In the genomic region with DNA sequence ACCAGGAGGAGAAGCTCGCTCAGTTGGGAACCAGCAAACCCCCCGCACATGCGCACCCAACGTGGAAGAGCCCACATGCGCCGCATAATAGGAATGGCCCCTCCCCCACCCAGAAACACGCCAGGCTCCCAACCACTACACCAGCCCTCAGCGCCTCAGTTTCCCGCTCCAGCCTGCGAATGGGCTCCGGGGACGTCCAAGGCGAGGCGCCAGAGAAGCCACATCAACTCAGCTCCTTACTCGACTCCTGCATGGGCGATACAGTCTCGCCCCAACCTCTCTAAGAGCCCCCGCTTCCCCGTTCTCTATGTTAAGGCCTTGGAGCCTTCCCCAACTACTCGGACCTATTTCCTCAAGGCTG, we compare ENCODE assay signal across 1 cellular context.
TF ChIP-seq lines count a peak whose summit lies in the region.

No MANE protein-coding gene starts in this region.

TF ChIP-seq in K562, 482 proteins besides CTCF, POLR2A, EP300 and RAD21 (continued from another document and continues in another):
- TF ChIP-seq, protein P1, sequence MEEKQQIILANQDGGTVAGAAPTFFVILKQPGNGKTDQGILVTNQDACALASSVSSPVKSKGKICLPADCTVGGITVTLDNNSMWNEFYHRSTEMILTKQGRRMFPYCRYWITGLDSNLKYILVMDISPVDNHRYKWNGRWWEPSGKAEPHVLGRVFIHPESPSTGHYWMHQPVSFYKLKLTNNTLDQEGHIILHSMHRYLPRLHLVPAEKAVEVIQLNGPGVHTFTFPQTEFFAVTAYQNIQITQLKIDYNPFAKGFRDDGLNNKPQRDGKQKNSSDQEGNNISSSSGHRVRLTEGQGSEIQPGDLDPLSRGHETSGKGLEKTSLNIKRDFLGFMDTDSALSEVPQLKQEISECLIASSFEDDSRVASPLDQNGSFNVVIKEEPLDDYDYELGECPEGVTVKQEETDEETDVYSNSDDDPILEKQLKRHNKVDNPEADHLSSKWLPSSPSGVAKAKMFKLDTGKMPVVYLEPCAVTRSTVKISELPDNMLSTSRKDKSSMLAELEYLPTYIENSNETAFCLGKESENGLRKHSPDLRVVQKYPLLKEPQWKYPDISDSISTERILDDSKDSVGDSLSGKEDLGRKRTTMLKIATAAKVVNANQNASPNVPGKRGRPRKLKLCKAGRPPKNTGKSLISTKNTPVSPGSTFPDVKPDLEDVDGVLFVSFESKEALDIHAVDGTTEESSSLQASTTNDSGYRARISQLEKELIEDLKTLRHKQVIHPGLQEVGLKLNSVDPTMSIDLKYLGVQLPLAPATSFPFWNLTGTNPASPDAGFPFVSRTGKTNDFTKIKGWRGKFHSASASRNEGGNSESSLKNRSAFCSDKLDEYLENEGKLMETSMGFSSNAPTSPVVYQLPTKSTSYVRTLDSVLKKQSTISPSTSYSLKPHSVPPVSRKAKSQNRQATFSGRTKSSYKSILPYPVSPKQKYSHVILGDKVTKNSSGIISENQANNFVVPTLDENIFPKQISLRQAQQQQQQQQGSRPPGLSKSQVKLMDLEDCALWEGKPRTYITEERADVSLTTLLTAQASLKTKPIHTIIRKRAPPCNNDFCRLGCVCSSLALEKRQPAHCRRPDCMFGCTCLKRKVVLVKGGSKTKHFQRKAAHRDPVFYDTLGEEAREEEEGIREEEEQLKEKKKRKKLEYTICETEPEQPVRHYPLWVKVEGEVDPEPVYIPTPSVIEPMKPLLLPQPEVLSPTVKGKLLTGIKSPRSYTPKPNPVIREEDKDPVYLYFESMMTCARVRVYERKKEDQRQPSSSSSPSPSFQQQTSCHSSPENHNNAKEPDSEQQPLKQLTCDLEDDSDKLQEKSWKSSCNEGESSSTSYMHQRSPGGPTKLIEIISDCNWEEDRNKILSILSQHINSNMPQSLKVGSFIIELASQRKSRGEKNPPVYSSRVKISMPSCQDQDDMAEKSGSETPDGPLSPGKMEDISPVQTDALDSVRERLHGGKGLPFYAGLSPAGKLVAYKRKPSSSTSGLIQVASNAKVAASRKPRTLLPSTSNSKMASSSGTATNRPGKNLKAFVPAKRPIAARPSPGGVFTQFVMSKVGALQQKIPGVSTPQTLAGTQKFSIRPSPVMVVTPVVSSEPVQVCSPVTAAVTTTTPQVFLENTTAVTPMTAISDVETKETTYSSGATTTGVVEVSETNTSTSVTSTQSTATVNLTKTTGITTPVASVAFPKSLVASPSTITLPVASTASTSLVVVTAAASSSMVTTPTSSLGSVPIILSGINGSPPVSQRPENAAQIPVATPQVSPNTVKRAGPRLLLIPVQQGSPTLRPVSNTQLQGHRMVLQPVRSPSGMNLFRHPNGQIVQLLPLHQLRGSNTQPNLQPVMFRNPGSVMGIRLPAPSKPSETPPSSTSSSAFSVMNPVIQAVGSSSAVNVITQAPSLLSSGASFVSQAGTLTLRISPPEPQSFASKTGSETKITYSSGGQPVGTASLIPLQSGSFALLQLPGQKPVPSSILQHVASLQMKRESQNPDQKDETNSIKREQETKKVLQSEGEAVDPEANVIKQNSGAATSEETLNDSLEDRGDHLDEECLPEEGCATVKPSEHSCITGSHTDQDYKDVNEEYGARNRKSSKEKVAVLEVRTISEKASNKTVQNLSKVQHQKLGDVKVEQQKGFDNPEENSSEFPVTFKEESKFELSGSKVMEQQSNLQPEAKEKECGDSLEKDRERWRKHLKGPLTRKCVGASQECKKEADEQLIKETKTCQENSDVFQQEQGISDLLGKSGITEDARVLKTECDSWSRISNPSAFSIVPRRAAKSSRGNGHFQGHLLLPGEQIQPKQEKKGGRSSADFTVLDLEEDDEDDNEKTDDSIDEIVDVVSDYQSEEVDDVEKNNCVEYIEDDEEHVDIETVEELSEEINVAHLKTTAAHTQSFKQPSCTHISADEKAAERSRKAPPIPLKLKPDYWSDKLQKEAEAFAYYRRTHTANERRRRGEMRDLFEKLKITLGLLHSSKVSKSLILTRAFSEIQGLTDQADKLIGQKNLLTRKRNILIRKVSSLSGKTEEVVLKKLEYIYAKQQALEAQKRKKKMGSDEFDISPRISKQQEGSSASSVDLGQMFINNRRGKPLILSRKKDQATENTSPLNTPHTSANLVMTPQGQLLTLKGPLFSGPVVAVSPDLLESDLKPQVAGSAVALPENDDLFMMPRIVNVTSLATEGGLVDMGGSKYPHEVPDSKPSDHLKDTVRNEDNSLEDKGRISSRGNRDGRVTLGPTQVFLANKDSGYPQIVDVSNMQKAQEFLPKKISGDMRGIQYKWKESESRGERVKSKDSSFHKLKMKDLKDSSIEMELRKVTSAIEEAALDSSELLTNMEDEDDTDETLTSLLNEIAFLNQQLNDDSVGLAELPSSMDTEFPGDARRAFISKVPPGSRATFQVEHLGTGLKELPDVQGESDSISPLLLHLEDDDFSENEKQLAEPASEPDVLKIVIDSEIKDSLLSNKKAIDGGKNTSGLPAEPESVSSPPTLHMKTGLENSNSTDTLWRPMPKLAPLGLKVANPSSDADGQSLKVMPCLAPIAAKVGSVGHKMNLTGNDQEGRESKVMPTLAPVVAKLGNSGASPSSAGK (IDR thresholded peaks at IDR 0.05) = 0 out of 2 replicates have a peak, but pooled peaks have one; percentile 38
- TF ChIP-seq, protein P2, sequence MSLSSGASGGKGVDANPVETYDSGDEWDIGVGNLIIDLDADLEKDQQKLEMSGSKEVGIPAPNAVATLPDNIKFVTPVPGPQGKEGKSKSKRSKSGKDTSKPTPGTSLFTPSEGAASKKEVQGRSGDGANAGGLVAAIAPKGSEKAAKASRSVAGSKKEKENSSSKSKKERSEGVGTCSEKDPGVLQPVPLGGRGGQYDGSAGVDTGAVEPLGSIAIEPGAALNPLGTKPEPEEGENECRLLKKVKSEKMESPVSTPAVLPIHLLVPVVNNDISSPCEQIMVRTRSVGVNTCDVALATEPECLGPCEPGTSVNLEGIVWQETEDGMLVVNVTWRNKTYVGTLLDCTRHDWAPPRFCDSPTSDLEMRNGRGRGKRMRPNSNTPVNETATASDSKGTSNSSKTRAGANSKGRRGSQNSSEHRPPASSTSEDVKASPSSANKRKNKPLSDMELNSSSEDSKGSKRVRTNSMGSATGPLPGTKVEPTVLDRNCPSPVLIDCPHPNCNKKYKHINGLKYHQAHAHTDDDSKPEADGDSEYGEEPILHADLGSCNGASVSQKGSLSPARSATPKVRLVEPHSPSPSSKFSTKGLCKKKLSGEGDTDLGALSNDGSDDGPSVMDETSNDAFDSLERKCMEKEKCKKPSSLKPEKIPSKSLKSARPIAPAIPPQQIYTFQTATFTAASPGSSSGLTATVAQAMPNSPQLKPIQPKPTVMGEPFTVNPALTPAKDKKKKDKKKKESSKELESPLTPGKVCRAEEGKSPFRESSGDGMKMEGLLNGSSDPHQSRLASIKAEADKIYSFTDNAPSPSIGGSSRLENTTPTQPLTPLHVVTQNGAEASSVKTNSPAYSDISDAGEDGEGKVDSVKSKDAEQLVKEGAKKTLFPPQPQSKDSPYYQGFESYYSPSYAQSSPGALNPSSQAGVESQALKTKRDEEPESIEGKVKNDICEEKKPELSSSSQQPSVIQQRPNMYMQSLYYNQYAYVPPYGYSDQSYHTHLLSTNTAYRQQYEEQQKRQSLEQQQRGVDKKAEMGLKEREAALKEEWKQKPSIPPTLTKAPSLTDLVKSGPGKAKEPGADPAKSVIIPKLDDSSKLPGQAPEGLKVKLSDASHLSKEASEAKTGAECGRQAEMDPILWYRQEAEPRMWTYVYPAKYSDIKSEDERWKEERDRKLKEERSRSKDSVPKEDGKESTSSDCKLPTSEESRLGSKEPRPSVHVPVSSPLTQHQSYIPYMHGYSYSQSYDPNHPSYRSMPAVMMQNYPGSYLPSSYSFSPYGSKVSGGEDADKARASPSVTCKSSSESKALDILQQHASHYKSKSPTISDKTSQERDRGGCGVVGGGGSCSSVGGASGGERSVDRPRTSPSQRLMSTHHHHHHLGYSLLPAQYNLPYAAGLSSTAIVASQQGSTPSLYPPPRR (CRISPR knock-in tag; IDR thresholded peaks at IDR 0.05; ENCODE audit: borderline replicate concordance) = no peak
- TF ChIP-seq OTX1 (CRISPR knock-in tag; IDR thresholded peaks at IDR 0.05) (0 out of 2 replicates have a peak, but pooled peaks have one; percentile 46), ZBTB17 (CRISPR knock-in tag; IDR thresholded peaks at IDR 0.05) (no peak; the same call in 1 of the 2 replicates), ADNP (tag; IDR thresholded peaks at IDR 0.05) (no peak), ZNF785 (CRISPR knock-in tag; IDR thresholded peaks at IDR 0.05) (no peak), KAT8 (IDR thresholded peaks at IDR 0.05; ENCODE audit: low read depth) (no peak), BRF1 (IDR thresholded peaks at IDR 0.05; ENCODE audit: borderline replicate concordance, extremely low read depth, insufficient read length) (no peak), SP2 (IDR thresholded peaks at IDR 0.05; ENCODE audit: extremely low read depth, low read depth, low read length, poor library complexity, severe bottlenecking) (no peak), SRSF7 (optimal IDR thresholded peaks at IDR 0.05; ENCODE audit: low read depth, low read length) (no peak), NFRKB (IDR thresholded peaks at IDR 0.05; ENCODE audit: low read depth) (no peak), HDAC3 (IDR thresholded peaks at IDR 0.05; ENCODE audit: borderline replicate concordance, partially characterized antibody) (no peak), TGIF2 (CRISPR knock-in tag; IDR thresholded peaks at IDR 0.05) (no peak), XRCC4 (IDR thresholded peaks at IDR 0.05; ENCODE audit: extremely low read depth, insufficient read depth, insufficient read length) (no peak), ZNF780A (CRISPR knock-in tag; IDR thresholded peaks at IDR 0.05) (no peak), KAT7 (CRISPR knock-in tag; IDR thresholded peaks at IDR 0.05; ENCODE audit: borderline replicate concordance) (no peak)
- TF ChIP-seq, protein P3, sequence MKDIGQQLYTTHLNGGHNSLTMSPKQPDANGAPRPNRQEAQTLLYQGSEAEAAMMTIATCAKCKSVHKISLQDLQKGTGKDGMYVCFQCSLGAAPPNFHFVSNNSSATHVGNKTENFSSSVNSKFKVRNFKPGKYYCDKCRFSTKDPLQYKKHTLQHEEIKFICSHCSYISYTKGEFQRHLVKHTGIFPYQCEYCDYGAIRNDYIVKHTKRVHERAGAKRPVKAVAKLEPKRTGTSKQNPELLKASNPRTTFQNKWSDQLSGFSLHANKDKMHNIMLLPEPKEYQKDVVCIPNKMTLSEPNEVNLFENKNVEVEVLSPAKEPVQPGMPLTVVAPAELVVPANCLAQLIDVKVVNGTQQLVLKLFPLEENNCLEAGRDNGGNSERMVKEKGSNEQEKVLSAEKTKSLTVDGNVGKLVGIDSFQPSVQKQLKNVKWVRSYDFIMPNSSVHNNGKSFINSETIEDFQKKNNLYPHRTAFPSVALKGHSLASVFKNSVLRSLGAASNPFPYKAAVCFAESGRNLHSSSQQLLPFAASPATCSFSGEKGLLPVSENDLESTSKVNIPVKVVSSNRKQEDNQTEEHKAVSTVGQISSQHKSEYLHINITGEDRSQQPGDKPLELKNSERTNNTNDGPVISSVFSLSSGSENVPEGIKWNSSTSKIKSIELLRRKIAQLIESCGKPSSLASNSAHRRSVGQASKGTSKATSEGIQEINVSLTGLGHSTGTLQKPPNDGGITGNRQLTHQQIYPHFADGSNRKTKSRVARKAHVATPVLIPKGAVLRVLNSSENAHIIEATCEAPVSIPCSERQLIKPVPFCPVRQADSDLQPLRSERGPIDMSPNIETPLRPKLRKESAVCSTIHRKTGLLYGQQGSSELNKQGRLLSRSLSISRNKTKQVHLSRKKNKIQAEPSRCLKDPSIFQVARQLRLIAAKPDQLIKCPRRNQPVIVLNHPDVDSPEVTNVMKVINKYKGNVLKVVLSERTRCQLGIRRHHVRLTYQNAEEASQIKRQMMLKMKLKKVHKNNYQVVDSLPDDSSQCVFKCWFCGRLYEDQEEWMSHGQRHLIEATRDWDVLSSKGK (CRISPR knock-in tag; IDR thresholded peaks at IDR 0.05) = no peak
- TF ChIP-seq, protein P4, sequence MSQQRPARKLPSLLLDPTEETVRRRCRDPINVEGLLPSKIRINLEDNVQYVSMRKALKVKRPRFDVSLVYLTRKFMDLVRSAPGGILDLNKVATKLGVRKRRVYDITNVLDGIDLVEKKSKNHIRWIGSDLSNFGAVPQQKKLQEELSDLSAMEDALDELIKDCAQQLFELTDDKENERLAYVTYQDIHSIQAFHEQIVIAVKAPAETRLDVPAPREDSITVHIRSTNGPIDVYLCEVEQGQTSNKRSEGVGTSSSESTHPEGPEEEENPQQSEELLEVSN (IDR thresholded peaks at IDR 0.05; ENCODE audit: borderline replicate concordance in 1 of 2, extremely low read depth in 1 of 2, insufficient read depth in 1 of 2, insufficient read length in 1 of 2, low read depth in 1 of 2, low read length in 1 of 2, poor library complexity in 1 of 2, severe bottlenecking in 1 of 2) = peak; percentile 26 to 72
- TF ChIP-seq, protein P5, sequence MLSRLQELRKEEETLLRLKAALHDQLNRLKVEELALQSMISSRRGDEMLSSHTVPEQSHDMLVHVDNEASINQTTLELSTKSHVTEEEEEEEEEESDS (CRISPR knock-in tag; IDR thresholded peaks at IDR 0.05) = no peak
- TF ChIP-seq, protein P6, sequence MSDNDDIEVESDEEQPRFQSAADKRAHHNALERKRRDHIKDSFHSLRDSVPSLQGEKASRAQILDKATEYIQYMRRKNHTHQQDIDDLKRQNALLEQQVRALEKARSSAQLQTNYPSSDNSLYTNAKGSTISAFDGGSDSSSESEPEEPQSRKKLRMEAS (CRISPR knock-in tag; IDR thresholded peaks at IDR 0.05) = peak; percentile 81
- TF ChIP-seq, protein P7, sequence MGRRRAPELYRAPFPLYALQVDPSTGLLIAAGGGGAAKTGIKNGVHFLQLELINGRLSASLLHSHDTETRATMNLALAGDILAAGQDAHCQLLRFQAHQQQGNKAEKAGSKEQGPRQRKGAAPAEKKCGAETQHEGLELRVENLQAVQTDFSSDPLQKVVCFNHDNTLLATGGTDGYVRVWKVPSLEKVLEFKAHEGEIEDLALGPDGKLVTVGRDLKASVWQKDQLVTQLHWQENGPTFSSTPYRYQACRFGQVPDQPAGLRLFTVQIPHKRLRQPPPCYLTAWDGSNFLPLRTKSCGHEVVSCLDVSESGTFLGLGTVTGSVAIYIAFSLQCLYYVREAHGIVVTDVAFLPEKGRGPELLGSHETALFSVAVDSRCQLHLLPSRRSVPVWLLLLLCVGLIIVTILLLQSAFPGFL (CRISPR knock-in tag; IDR thresholded peaks at IDR 0.05) = no peak
- TF ChIP-seq, protein P8, sequence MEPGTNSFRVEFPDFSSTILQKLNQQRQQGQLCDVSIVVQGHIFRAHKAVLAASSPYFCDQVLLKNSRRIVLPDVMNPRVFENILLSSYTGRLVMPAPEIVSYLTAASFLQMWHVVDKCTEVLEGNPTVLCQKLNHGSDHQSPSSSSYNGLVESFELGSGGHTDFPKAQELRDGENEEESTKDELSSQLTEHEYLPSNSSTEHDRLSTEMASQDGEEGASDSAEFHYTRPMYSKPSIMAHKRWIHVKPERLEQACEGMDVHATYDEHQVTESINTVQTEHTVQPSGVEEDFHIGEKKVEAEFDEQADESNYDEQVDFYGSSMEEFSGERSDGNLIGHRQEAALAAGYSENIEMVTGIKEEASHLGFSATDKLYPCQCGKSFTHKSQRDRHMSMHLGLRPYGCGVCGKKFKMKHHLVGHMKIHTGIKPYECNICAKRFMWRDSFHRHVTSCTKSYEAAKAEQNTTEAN (CRISPR knock-in tag; IDR thresholded peaks at IDR 0.05) = no peak
- TF ChIP-seq, protein P9, sequence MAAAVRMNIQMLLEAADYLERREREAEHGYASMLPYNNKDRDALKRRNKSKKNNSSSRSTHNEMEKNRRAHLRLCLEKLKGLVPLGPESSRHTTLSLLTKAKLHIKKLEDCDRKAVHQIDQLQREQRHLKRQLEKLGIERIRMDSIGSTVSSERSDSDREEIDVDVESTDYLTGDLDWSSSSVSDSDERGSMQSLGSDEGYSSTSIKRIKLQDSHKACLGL (CRISPR knock-in tag; IDR thresholded peaks at IDR 0.05; ENCODE audit: borderline replicate concordance, poor library complexity, severe bottlenecking) = peak; percentile 65
